11 cellular contexts compared by ENCODE assay signal in the genomic region with DNA sequence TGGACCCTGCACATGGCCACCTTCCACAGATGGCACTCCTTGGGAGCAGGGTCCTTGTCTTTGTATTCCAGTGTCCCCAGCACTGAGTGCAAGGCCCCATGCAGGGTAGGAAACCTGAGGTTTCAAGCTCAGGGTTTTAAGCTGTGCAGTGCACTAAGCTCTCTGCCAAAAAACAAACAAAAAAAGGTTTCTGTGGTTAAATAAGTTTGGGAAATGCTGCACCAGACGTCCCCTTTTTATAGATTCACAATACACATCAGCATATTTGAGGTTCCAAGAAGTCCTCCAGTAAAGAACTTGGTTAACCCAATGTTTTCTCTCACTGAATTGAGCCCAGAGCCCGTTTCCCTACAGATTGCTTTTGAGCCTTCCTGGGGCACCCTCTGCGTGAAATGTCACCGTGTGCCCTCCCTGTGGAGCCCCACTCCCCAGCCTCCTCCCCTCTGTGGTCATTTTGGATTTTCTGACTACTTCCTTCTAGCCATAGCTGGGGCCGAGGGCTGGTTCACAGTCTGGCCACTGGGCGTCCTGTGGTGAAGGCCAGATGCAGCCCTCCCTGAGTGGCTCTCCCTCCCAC. TPM values are rescaled to one million over a fixed set of nuclear protein-coding genes. Genes with fewer than 3 reads are reported as not detected.
DNase-seq lines count a peak whose midpoint lies in the region; ATAC-seq and TF ChIP-seq lines count a peak whose summit lies in the region.
"Had no signal": no experiment of that assay in that cellular context is flagged by ENCODE, and none has a peak within 500 bp of the region (broad histone marks: within the 10 kb centered on the region; RNA-seq: fewer than 3 reads in every experiment).

No MANE protein-coding gene starts in this region.

- H3K9me3 ChIP-seq in ascending aorta, result no peaks in the 10 kb centered on the region
- no peaks in the 10 kb centered on the region for H3K9me3 ChIP-seq in right lobe of liver
- H3K9me3 ChIP-seq in vagina, result no peaks in the 10 kb centered on the region
- H3K9me3 ChIP-seq: ovary, thyroid gland had no signal

- no peaks in the 10 kb centered on the region for H3K27me3 Mint-ChIP-seq in activated naive CD8-positive, alpha-beta T cell
- H3K27me3 Mint-ChIP-seq in activated naive CD8-positive, alpha-beta T cell treated with anti-CD3 and anti-CD28 coated beads for 36 hours, result no peaks in the 10 kb centered on the region
- H3K27me3 Mint-ChIP-seq: activated CD4-positive, alpha-beta T cell treated with anti-CD3 and anti-CD28 coated beads for 36 hours had no signal

- no peak overlapping the region for H3K4me3 Mint-ChIP-seq in activated naive CD8-positive, alpha-beta T cell
- H3K4me3 Mint-ChIP-seq in activated naive CD8-positive, alpha-beta T cell treated with anti-CD3 and anti-CD28 coated beads for 36 hours, result no peak overlapping the region
- H3K4me3 Mint-ChIP-seq: activated CD4-positive, alpha-beta T cell treated with anti-CD3 and anti-CD28 coated beads for 36 hours had no signal

- H3K27ac ChIP-seq in ascending aorta, result peak overlapping the region; percentile 70 to 85
- H3K27ac ChIP-seq in right lobe of liver, result no peak overlapping the region
- H3K27ac ChIP-seq in vagina, result peak overlapping the region; percentile 14
- H3K27ac ChIP-seq: ovary had no signal

- no peak for DNase-seq in activated naive CD8-positive, alpha-beta T cell treated with anti-CD3 and anti-CD28 coated beads for 36 hours
- peak in 1 of 2 donors; percentile 76 for DNase-seq in ascending aorta (ENCODE audit: low spot score in 2 of 2)
- no peak for DNase-seq in right lobe of liver
- no peak for DNase-seq in vagina (ENCODE audit: extremely low spot score in 2 of 2)
- no peak for DNase-seq in NCI-H446 (lab: John Stamatoyannopoulos, UW)
- DNase-seq in left lobe of liver (ENCODE audit: low spot score), result no peak
- no peak for DNase-seq in NCI-H774 (lab: John Stamatoyannopoulos, UW)
- DNase-seq: activated CD4-positive, alpha-beta T cell treated with anti-CD3 and anti-CD28 coated beads for 36 hours; ovary; thyroid gland had no signal

- H3K4me1 Mint-ChIP-seq in activated naive CD8-positive, alpha-beta T cell (ENCODE audit: low read depth), result peaks cover 3% of the 10 kb centered on the region
- no peaks in the 10 kb centered on the region for H3K4me1 Mint-ChIP-seq in activated naive CD8-positive, alpha-beta T cell treated with anti-CD3 and anti-CD28 coated beads for 36 hours

- H3K27ac Mint-ChIP-seq in activated naive CD8-positive, alpha-beta T cell, result peak overlapping the region; percentile 54
- no peak overlapping the region for H3K27ac Mint-ChIP-seq in activated naive CD8-positive, alpha-beta T cell treated with anti-CD3 and anti-CD28 coated beads for 36 hours
- H3K27ac Mint-ChIP-seq: activated CD4-positive, alpha-beta T cell treated with anti-CD3 and anti-CD28 coated beads for 36 hours had no signal

- H3K36me3 Mint-ChIP-seq in activated naive CD8-positive, alpha-beta T cell, result no peaks in the 10 kb centered on the region
- H3K36me3 Mint-ChIP-seq in activated naive CD8-positive, alpha-beta T cell treated with anti-CD3 and anti-CD28 coated beads for 36 hours, result no peaks in the 10 kb centered on the region

- ATAC-seq in right lobe of liver, result peak; percentile 29 to 36 (median 31)
- no peak for ATAC-seq in left lobe of liver
- ATAC-seq: activated CD4-positive, alpha-beta T cell treated with anti-CD3 and anti-CD28 coated beads for 36 hours had no signal

- TF ChIP-seq POLR2A in right lobe of liver (IDR thresholded peaks at IDR 0.05) (no peak), vagina (IDR thresholded peaks at IDR 0.05) (no peak)

- H3K4me3 ChIP-seq in ascending aorta (no peak overlapping the region), right lobe of liver (no peak overlapping the region), vagina (no peak overlapping the region)
- H3K4me3 ChIP-seq: ovary, thyroid gland had no signal

- H3K9me3 Mint-ChIP-seq in activated naive CD8-positive, alpha-beta T cell (ENCODE audit: low read depth), result no peaks in the 10 kb centered on the region
- no peaks in the 10 kb centered on the region for H3K9me3 Mint-ChIP-seq in activated naive CD8-positive, alpha-beta T cell treated with anti-CD3 and anti-CD28 coated beads for 36 hours

- TF ChIP-seq CTCF in ascending aorta (IDR thresholded peaks at IDR 0.05) (peak in 2 of 3 experiments; percentile 20 to 23), right lobe of liver (IDR thresholded peaks at IDR 0.05) (no peak), vagina (IDR thresholded peaks at IDR 0.05) (no peak)

- H3K4me1 ChIP-seq in ascending aorta (peaks cover 11 to 25% of the 10 kb centered on the region in 2 donors), right lobe of liver (peaks cover 0 to 14% (median 5%) of the 10 kb centered on the region in 4 donors), vagina (peaks cover 28% of the 10 kb centered on the region)

- H3K27me3 ChIP-seq in ascending aorta (no peaks in the 10 kb centered on the region), right lobe of liver (no peaks in the 10 kb centered on the region), vagina (no peaks in the 10 kb centered on the region)
- H3K27me3 ChIP-seq: ovary, thyroid gland had no signal

- peaks cover 38% of the 10 kb centered on the region in 2 donors for H3K36me3 ChIP-seq in ascending aorta
- peaks cover 2 to 36% (median 12%) of the 10 kb centered on the region in 4 donors for H3K36me3 ChIP-seq in right lobe of liver
- peaks cover 0 to 30% of the 10 kb centered on the region in 2 donors for H3K36me3 ChIP-seq in vagina
- H3K36me3 ChIP-seq: ovary had no signal

- intact Hi-C loops in ascending aorta (cut with DNase I) (loop anchor here (2.0 kb wide), 1 partner anchor 18 kb away; the partner anchor contains the start of gene DELE1), right lobe of liver (cut with DNase I) (no loop called here), vagina (cut with DNase I) (no loop called here)

- WGBS in right lobe of liver (ENCODE audit: insufficient coverage, low coverage, low lambda C conversion rate, missing lambda C conversion rate), result 47% methylated on average over 3 of the region's 6 CpGs

RNA-seq across cellular contexts. Expression of gene DELE1, which starts 17.1 kb away (rescaled TPM):
- 10 to 100 TPM; 46.4 to 51.6 TPM for total RNA-seq in activated naive CD8-positive, alpha-beta T cell treated with anti-CD3 and anti-CD28 coated beads for 36 hours
- total RNA-seq in ascending aorta, result 40.7 TPM
- 10 to 100 TPM; 39.4 to 57.9 (median 43.8) TPM for total RNA-seq in right lobe of liver
- total RNA-seq in vagina, result 79.1 TPM
- total RNA-seq in left lobe of liver, result 37.8 TPM

RNA-seq across cellular contexts. Expression of gene PCDH12, which starts 17.2 kb away (rescaled TPM):
- 1 to 10 TPM; 1.3 to 1.5 TPM for total RNA-seq in activated naive CD8-positive, alpha-beta T cell treated with anti-CD3 and anti-CD28 coated beads for 36 hours
- total RNA-seq in ascending aorta (7.2 TPM), right lobe of liver (1 to 10 TPM; 1.5 to 4.4 (median 1.9) TPM), vagina (3.2 TPM), left lobe of liver (3.0 TPM)

RNA-seq across cellular contexts. Expression of gene RNF14, which starts 28.1 kb away (rescaled TPM):
- 10 to 100 TPM; 44.9 to 45.4 TPM for total RNA-seq in activated naive CD8-positive, alpha-beta T cell treated with anti-CD3 and anti-CD28 coated beads for 36 hours
- 8.8 TPM for total RNA-seq in ascending aorta
- 10 to 100 TPM; 34.8 to 54.8 (median 41.8) TPM for total RNA-seq in right lobe of liver
- total RNA-seq in vagina, result 37.8 TPM
- total RNA-seq in left lobe of liver, result 38.9 TPM

Comparison
In these comparisons a context has a peak if more than half of its experiments do, and no peak if none do; other contexts are left out.
1. H3K27ac ChIP-seq: peak in ascending aorta (2 of 2) and vagina (single experiment); none in right lobe of liver (0 of 3).
2. CTCF ChIP-seq: peak in ascending aorta (2 of 3); none in right lobe of liver (0 of 4) and vagina (0 of 3).